9 cellular contexts compared by ENCODE assay signal in the genomic region with DNA sequence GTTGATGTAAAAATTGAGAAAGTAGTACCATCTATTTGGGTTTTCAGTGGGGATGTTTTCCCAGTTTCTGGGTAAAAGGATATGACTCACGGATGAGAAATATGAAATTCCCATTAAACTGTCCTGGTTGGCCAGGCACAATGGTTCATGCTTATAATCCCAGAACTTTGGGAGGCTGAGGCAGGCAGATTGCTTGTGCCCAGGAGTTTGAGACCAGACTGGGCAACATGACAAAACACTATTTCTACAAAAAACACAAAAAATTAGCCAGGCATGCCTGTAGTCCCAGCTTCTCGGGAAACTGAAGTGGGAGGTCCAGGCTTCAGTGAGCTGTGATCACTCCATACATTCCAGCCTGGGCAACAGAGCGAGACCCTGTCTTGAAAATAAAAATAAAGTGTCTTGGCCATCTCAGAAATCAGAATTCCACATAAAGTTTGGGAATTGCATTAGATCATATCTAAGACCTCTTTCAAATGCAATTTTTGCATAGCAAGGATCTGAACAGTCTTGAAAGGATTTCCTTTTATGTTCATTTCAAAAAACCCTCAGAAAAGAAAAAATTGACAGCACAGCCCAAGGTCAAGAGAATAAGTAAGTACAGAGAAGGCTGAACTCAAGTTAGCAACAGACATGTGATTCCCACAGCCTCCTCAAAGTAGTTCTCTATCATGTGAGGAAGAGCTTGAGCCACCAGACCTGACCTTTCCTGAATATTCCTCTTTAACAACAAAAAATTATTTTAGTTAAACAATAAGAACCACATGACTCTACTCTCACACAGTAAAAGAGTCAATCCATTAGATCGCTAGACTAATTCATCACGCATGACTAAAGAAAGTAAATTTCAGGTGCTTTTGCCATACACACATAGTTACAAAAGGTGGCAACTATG.
DNase-seq lines count a peak whose midpoint lies in the region; ATAC-seq, FAIRE-seq and TF ChIP-seq lines count a peak whose summit lies in the region.
"Had no signal": no experiment of that assay in that cellular context is flagged by ENCODE, and none has a peak within 500 bp of the region (broad histone marks: within the 10 kb centered on the region; RNA-seq: fewer than 3 reads in every experiment).

No MANE protein-coding gene starts in this region.

- DNase-seq in M059J (ENCODE audit: low read depth): peak; percentile 71
- peak; percentile 75 for DNase-seq in bronchial epithelial cell (ENCODE audit: low read depth)
- DNase-seq in left lung: no peak
- DNase-seq in upper lobe of left lung: no peak
- no peak for DNase-seq in T-helper 9 cell
- no peak for DNase-seq in GOT3 (lab: John Stamatoyannopoulos, UW)
- DNase-seq: nucleus accumbens had no signal

- H3K36me3 ChIP-seq in bronchial epithelial cell (ENCODE audit: control insufficient read depth, insufficient read depth, low read length) (no peaks in the 10 kb centered on the region), left lung (no peaks in the 10 kb centered on the region), upper lobe of left lung (no peaks in the 10 kb centered on the region)

- H3K27me3 ChIP-seq in bronchial epithelial cell (ENCODE audit: control insufficient read depth, insufficient read depth, low read length) (no peaks in the 10 kb centered on the region), left lung (no peaks in the 10 kb centered on the region), upper lobe of left lung (no peaks in the 10 kb centered on the region)

- ATAC-seq in left lung (no peak), upper lobe of left lung (ENCODE audit: low FRiP score in 2 of 2) (no peak), GM18868 (IDR thresholded peaks at IDR 0.05; ENCODE audit: unreplicated experiment) (no peak)
- ATAC-seq: GM23338 had no signal

- H3K9me3 ChIP-seq in left lung (peaks cover 0 to 2% of the 10 kb centered on the region in 2 donors), upper lobe of left lung (no peaks in the 10 kb centered on the region)

- H3K4me3 ChIP-seq in bronchial epithelial cell (ENCODE audit: low read depth, low read length) (no peak overlapping the region), left lung (no peak overlapping the region), upper lobe of left lung (no peak overlapping the region)
- H3K4me3 ChIP-seq: GM23338 had no signal

- peaks cover 33 to 40% of the 10 kb centered on the region in 2 donors for H3K4me1 ChIP-seq in left lung
- peaks cover 39 to 47% (median 41%) of the 10 kb centered on the region in 4 donors for H3K4me1 ChIP-seq in upper lobe of left lung

- TF ChIP-seq EP300 in upper lobe of left lung (IDR thresholded peaks at IDR 0.05): no peak

- no peak for TF ChIP-seq POLR2A in upper lobe of left lung (IDR thresholded peaks at IDR 0.05)

- 86% methylated on average over 5 of the region's 5 CpGs for WGBS in upper lobe of left lung, 2 donors

- no peak for TF ChIP-seq CTCF in bronchial epithelial cell (IDR thresholded peaks at IDR 0.05; ENCODE audit: insufficient read depth, low read length, severe bottlenecking)
- TF ChIP-seq CTCF in left lung (IDR thresholded peaks at IDR 0.05): no peak
- no peak for TF ChIP-seq CTCF in upper lobe of left lung (IDR thresholded peaks at IDR 0.05)

- FAIRE-seq in bronchial epithelial cell (lab: Jason Lieb, UNC): no peak

- H3K27ac ChIP-seq in left lung (peak overlapping the region; percentile 49 to 87), upper lobe of left lung (peak overlapping the region; percentile 18 to 81 (median 52))

- intact Hi-C loops in left lung (cut with DNase I): loop anchor here in 1 of 2 donors (10.0 kb wide), 1 partner anchor 177 kb away; no protein-coding TSS in a partner anchor

Comparison
In these comparisons a context has a peak if more than half of its experiments do, and no peak if none do; other contexts are left out.
1. DNase-seq: peak in M059J (single experiment) and bronchial epithelial cell (single experiment); none in left lung (0 of 2), upper lobe of left lung (0 of 2), T-helper 9 cell (single experiment) and GOT3 (single experiment).